27 cellular contexts compared by ENCODE assay signal in the genomic region with DNA sequence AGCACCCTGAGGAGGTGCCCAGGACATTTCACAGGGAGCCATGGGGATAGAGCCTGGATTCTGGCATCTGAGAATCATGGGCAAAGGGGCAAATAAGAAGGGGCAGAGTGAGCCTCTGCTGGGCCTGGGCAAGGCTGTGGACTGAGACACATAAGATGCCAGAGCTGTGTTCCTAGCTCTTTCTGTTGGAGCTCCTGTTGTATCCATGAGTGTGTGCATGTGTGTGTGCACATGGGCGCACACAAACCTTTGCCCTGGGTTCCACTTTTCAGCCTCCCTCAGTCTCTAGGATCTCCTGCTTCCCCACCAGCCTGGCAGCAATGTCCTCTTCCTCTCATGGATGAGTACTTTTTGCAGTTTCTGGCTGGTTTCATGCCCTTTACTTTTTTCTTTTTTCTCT. TPM values are rescaled to one million over a fixed set of nuclear protein-coding genes. Genes with fewer than 3 reads are reported as not detected.
"Had no signal": no experiment of that assay in that cellular context is flagged by ENCODE, and none has a peak within 500 bp of the region (broad histone marks: within the 10 kb centered on the region; RNA-seq: fewer than 3 reads in every experiment).

No MANE protein-coding gene starts in this region.

- H3K36me3 Mint-ChIP-seq: immature natural killer cell, natural killer cell had no signal

- H3K4me1 Mint-ChIP-seq: immature natural killer cell had no signal

- DNase-seq: effector memory CD4-positive, alpha-beta T cell; esophagus squamous epithelium; foreskin melanocyte; glutamatergic neuron; hypothalamus; immature natural killer cell; islet precursor cell; kidney glomerular epithelial cell; left colon; left ventricle myocardium superior; lower lobe of right lung; natural killer cell; occipital lobe; pancreas; stimulated activated CD4-positive, alpha-beta T cell treated with anti-CD3 and anti-CD28 coated beads, Interleukin-12 subunit alpha, Interleukin-12 subunit beta, amount 100 ng/mL, for 4 hours; stimulated activated CD4-positive, alpha-beta T cell treated with anti-CD3 and anti-CD28 coated beads, Interleukin-1b, Interleukin-23, amount 100 ng/mL, for 48 hours; stimulated activated CD4-positive, alpha-beta T cell treated with anti-CD3 and anti-CD28 coated beads, Interleukin-4, amount 100 ng/mL, for 1 hour; stimulated activated CD8-positive, alpha-beta memory T cell treated with anti-CD3 and anti-CD28 coated beads, Interleukin-4, amount 100 ng/mL, for 48 hours; stimulated activated naive CD4-positive, alpha-beta T cell treated with Interleukin-2 at 50 U/mL for 16 hours; stomach; thyroid gland; trophoblast cell had no signal

- H3K4me1 ChIP-seq: esophagus squamous epithelium, lower lobe of right lung, pancreas, stomach, vagina had no signal

- ATAC-seq: left colon, left ventricle myocardium superior, lower lobe of right lung, natural killer cell, pancreas, sciatic nerve had no signal

- H3K27me3 ChIP-seq: pancreas, stomach, thyroid gland, vagina had no signal

- H3K27ac ChIP-seq: esophagus squamous epithelium, lower lobe of right lung, pancreas, stomach, thyroid gland, vagina had no signal

- H3K4me3 Mint-ChIP-seq: dendritic cell treated with granulocyte-macrophage colony-stimulating factor and Interleukin-4, amounts not matched to agents 40 ng/mL and 50 ng/mL, for 4 days; immature natural killer cell; natural killer cell had no signal

- H3K9me3 ChIP-seq: esophagus squamous epithelium, lower lobe of right lung, pancreas, stomach, thyroid gland, vagina had no signal

- H3K36me3 ChIP-seq: esophagus squamous epithelium, lower lobe of right lung, pancreas, stomach, thyroid gland, vagina had no signal

- H3K4me3 ChIP-seq: esophagus squamous epithelium, lower lobe of right lung, pancreas, smooth muscle cell, stomach, thyroid gland, vagina had no signal

- H3K27ac Mint-ChIP-seq: dendritic cell treated with granulocyte-macrophage colony-stimulating factor and Interleukin-4, amounts not matched to agents 40 ng/mL and 50 ng/mL, for 4 days; immature natural killer cell; natural killer cell had no signal

- H3K9me3 Mint-ChIP-seq: dendritic cell treated with granulocyte-macrophage colony-stimulating factor and Interleukin-4, amounts not matched to agents 40 ng/mL and 50 ng/mL, for 4 days; natural killer cell had no signal

- H3K4me2 ChIP-seq: smooth muscle cell had no signal

RNA-seq across cellular contexts. Expression of a gene that starts 47.0 kb away (rescaled TPM):
- total RNA-seq: epithelial cell of proximal tubule had no signal
